In the genomic region with DNA sequence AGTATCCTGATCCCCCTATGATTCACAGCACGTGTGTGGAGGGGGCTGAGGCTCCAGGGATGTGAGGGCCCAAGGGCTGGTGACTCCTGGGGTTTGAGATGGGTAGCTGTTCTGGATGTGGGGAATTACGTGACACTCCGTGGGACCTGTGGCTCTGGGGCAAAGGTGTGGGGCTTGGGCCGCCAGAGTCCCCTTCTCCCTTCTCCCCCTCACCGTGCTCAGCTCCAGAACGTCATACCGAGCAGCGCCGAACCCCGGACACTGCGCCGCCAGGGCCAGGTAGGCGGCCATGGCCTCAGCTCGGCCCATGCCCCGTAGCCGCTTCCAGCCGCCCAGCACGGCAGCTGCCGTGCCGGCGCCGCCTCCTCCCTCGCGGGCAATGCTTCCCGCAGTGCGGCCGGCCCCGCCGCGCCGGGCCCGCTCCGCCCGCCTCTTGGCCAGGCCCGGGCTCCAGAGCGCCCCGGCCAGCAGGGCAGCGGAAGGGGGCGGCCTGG, we compare ENCODE assay signal across 12 cellular contexts. TPM values are rescaled to one million over a fixed set of nuclear protein-coding genes. Genes with fewer than 3 reads are reported as not detected.
DNase-seq lines count a peak whose midpoint lies in the region; ATAC-seq and TF ChIP-seq lines count a peak whose summit lies in the region.
"Had no signal": no experiment of that assay in that cellular context is flagged by ENCODE, and none has a peak within 500 bp of the region (broad histone marks: within the 10 kb centered on the region; RNA-seq: fewer than 3 reads in every experiment).

No MANE protein-coding gene starts in this region.

- H3K27me3 ChIP-seq in vagina = no peaks in the 10 kb centered on the region
- H3K27me3 ChIP-seq in Caco-2 (replicated peaks; ENCODE audit: control insufficient read depth, insufficient read depth, low read length) = no peaks in the 10 kb centered on the region

- H3K9me3 Mint-ChIP-seq in stimulated activated naive CD8-positive, alpha-beta T cell treated with anti-CD3 and anti-CD28 coated beads, Interleukin-15, amount 100 ng/mL, for 72 hours = no peaks in the 10 kb centered on the region
- H3K9me3 Mint-ChIP-seq in chondrocyte (ENCODE audit: low read depth) (no peaks in the 10 kb centered on the region), nephron (no peaks in the 10 kb centered on the region), Caco-2 (ENCODE audit: unreplicated experiment) (no peaks in the 10 kb centered on the region)
- H3K9me3 Mint-ChIP-seq: stimulated activated naive CD8-positive, alpha-beta T cell treated with anti-CD3 and anti-CD28 coated beads, Interleukin-15, Interleukin-2, amounts not matched to agents 100 ng/mL and 50 ng/mL, for 24 hours had no signal

- peak overlapping the region; percentile 68 for H3K27ac ChIP-seq in vagina

- H3K36me3 Mint-ChIP-seq in chondrocyte (ENCODE audit: low read depth) (peaks cover 26% of the 10 kb centered on the region), nephron (ENCODE audit: low read depth) (peaks cover 47% of the 10 kb centered on the region), Caco-2 (ENCODE audit: insufficient read depth, unreplicated experiment) (peaks cover 65% of the 10 kb centered on the region)

- H3K36me3 ChIP-seq in vagina (peaks cover 0 to 63% of the 10 kb centered on the region in 2 donors), Caco-2 (ENCODE audit: control insufficient read depth, insufficient read depth, low read length) (peaks cover 2% of the 10 kb centered on the region)

- H3K4me1 ChIP-seq in vagina = peaks cover 79% of the 10 kb centered on the region
- H3K4me1 ChIP-seq in Caco-2 = peaks cover 4% of the 10 kb centered on the region; the same call in 1 of the 2 replicates

- peaks cover 31% of the 10 kb centered on the region for H3K4me1 Mint-ChIP-seq in stimulated activated naive CD8-positive, alpha-beta T cell treated with anti-CD3 and anti-CD28 coated beads, Interleukin-15, amount 100 ng/mL, for 72 hours
- peaks cover 38% of the 10 kb centered on the region for H3K4me1 Mint-ChIP-seq in chondrocyte (ENCODE audit: low read depth)
- H3K4me1 Mint-ChIP-seq in nephron = peaks cover 26% of the 10 kb centered on the region
- H3K4me1 Mint-ChIP-seq in Caco-2 (ENCODE audit: low read depth, unreplicated experiment) = no peaks in the 10 kb centered on the region

- no peak overlapping the region for H3K27ac Mint-ChIP-seq in stimulated activated naive CD8-positive, alpha-beta T cell treated with anti-CD3 and anti-CD28 coated beads, Interleukin-15, amount 100 ng/mL, for 72 hours
- H3K27ac Mint-ChIP-seq in chondrocyte (ENCODE audit: unreplicated experiment) (peak overlapping the region; percentile 60), nephron (peak overlapping the region in 1 of 3 experiments; percentile 6), Caco-2 (ENCODE audit: unreplicated experiment) (no peak overlapping the region)
- H3K27ac Mint-ChIP-seq: stimulated activated naive CD8-positive, alpha-beta T cell treated with anti-CD3 and anti-CD28 coated beads, Interleukin-15, Interleukin-2, amounts not matched to agents 100 ng/mL and 50 ng/mL, for 24 hours had no signal

- CTCF ChIA-PET in Caco-2 (lab: Charles Lee) = no interaction called here

- intact Hi-C loops in vagina (cut with DNase I) (loop anchor here (5.0 kb wide), 1 partner anchor 62 kb away; the partner anchor contains the start of genes RETREG3 and TUBG1), Caco-2 (cut with micrococcal nuclease; ENCODE audit: unreplicated experiment) (no loop called here)

- no peak for DNase-seq in stimulated activated naive CD8-positive, alpha-beta T cell treated with anti-CD3 and anti-CD28 coated beads, Interleukin-15, amount 100 ng/mL, for 72 hours
- no peak for DNase-seq in stimulated activated naive CD8-positive, alpha-beta T cell treated with anti-CD3 and anti-CD28 coated beads, Interleukin-15, Interleukin-2, amounts not matched to agents 100 U/mL and 50 U/mL, for 24 hours
- DNase-seq in chondrocyte (ENCODE audit: low spot score) (no peak), vagina (ENCODE audit: extremely low spot score in 2 of 2) (no peak), Caco-2 (no peak), activated gamma-delta T cell treated with Interleukin-2 at 50 U/mL for 16 hours (no peak)
- DNase-seq in activated CD8-positive, alpha-beta memory T cell treated with anti-CD3 and anti-CD28 coated beads, Interleukin-2, amount 50 U/mL, for 4 hours = no peak
- DNase-seq: dermis blood vessel endothelial cell, NCI-H2171 treated with DMSO at 0.1 percent for 48 hours, SIG-M5 had no signal

- no TSS peak for BruUV-seq in Caco-2 (replicated peaks; lab: Mats Ljungman, UMichigan)

- peak; percentile 19 for ATAC-seq in stimulated activated naive CD8-positive, alpha-beta T cell treated with anti-CD3 and anti-CD28 coated beads, Interleukin-15, amount 100 ng/mL, for 72 hours
- ATAC-seq in stimulated activated naive CD8-positive, alpha-beta T cell treated with anti-CD3 and anti-CD28 coated beads, Interleukin-15, Interleukin-2, amounts not matched to agents 100 U/mL and 50 U/mL, for 24 hours = no peak

- POLR2A ChIA-PET in Caco-2 (lab: Charles Lee) = no interaction called here

- TF ChIP-seq CTCF in chondrocyte (IDR thresholded peaks at IDR 0.05) = no peak
- no peak for TF ChIP-seq CTCF in nephron (IDR thresholded peaks at IDR 0.05; ENCODE audit: unreplicated experiment in 3 of 3)
- no peak for TF ChIP-seq CTCF in vagina (IDR thresholded peaks at IDR 0.05)
- no peak for TF ChIP-seq CTCF in Caco-2 (IDR thresholded peaks at IDR 0.05; ENCODE audit: insufficient read depth in 1 of 2, low read depth in 1 of 2, low read length in 1 of 2, severe bottlenecking in 1 of 2, unreplicated experiment in 1 of 2)

- no peak overlapping the region for H3K4me3 ChIP-seq in vagina
- H3K4me3 ChIP-seq in Caco-2 (ENCODE audit: low read depth, low read length) = no peak overlapping the region

- no peaks in the 10 kb centered on the region for H3K9me3 ChIP-seq in vagina
- no peaks in the 10 kb centered on the region for H3K9me3 ChIP-seq in Caco-2

- peaks cover 62% of the 10 kb centered on the region for H3K27me3 Mint-ChIP-seq in stimulated activated naive CD8-positive, alpha-beta T cell treated with anti-CD3 and anti-CD28 coated beads, Interleukin-15, amount 100 ng/mL, for 72 hours
- H3K27me3 Mint-ChIP-seq in chondrocyte (ENCODE audit: low read depth) (no peaks in the 10 kb centered on the region), nephron (ENCODE audit: low read depth) (peaks cover 12% of the 10 kb centered on the region), Caco-2 (ENCODE audit: insufficient read depth, unreplicated experiment) (no peaks in the 10 kb centered on the region)

- TF ChIP-seq POLR2A in vagina (IDR thresholded peaks at IDR 0.05) = no peak

- peak overlapping the region in 1 of 2 donors; percentile 59 for H3K4me3 Mint-ChIP-seq in stimulated activated naive CD8-positive, alpha-beta T cell treated with anti-CD3 and anti-CD28 coated beads, Interleukin-15, amount 100 ng/mL, for 72 hours
- H3K4me3 Mint-ChIP-seq in chondrocyte (ENCODE audit: unreplicated experiment) (no peak overlapping the region), nephron (peak overlapping the region in 2 of 3 experiments; percentile 18 to 46), Caco-2 (ENCODE audit: unreplicated experiment) (no peak overlapping the region)

RNA-seq across cellular contexts. Expression of gene PLEKHH3, which starts 7.0 kb away (rescaled TPM):
- 23.7 to 41.5 TPM (median 38.7 TPM) in 3 replicates for total RNA-seq in chondrocyte
- 44.9 TPM for total RNA-seq in vagina
- total RNA-seq in Caco-2 (2022) = 25.3 and 26.2 TPM in 2 replicates

RNA-seq across cellular contexts. Expression of gene TUBG2, which starts 10.7 kb away (rescaled TPM):
- total RNA-seq in chondrocyte (26.2 to 36.5 TPM (median 29.2 TPM) in 3 replicates), vagina (44.7 TPM), Caco-2 (2022) (23.8 and 26.5 TPM in 2 replicates)

RNA-seq across cellular contexts. Expression of gene CCR10, which starts 11.9 kb away (rescaled TPM):
- total RNA-seq in chondrocyte = 1.2 to 1.8 TPM (median 1.6 TPM) in 3 replicates
- total RNA-seq in vagina = 3.2 TPM
- total RNA-seq in Caco-2 (2022) = 1.6 and 3.2 TPM in 2 replicates

RNA-seq across cellular contexts. Expression of gene CNTNAP1, which starts 12.6 kb away (rescaled TPM):
- total RNA-seq in chondrocyte = 22.8 to 43.6 TPM (median 42.1 TPM) in 3 replicates
- 5.9 TPM for total RNA-seq in vagina
- 7.2 and 7.5 TPM in 2 replicates for total RNA-seq in Caco-2 (2022)

Comparison
In these comparisons a context has a peak if more than half of its experiments do, and no peak if none do; other contexts are left out.
1. H3K4me3 Mint-ChIP-seq: peak in nephron (2 of 3); none in chondrocyte (single experiment) and Caco-2 (single experiment).